25 cellular contexts compared by ENCODE assay signal in the genomic region with DNA sequence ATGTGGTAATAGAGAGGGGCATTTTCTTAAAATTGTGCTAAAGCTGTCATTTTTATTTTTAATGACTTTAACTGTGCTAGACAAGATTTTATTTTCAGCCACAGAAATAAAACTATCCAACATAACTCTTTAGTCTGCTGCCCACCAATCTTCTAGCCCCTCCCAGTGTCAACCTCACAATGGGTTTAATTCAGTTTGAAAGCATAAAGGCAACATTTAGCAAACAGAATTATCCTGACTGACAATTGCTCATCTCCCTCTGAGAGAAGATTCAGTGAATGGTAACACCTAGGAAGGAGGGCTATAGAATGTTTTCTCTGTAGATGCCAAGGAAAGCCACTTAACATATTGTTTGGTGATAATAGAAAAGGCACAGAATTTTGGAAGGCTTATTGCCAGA. TPM values are rescaled to one million over a fixed set of nuclear protein-coding genes. Genes with fewer than 3 reads are reported as not detected.
"Had no signal": no experiment of that assay in that cellular context is flagged by ENCODE, and none has a peak within 500 bp of the region (broad histone marks: within the 10 kb centered on the region; RNA-seq: fewer than 3 reads in every experiment).

No MANE protein-coding gene starts in this region.

- H3K36me3 Mint-ChIP-seq: stimulated activated effector memory CD8-positive, alpha-beta T cell treated with anti-CD3 and anti-CD28 coated beads, Interleukin-12 subunit alpha, Interleukin-12 subunit beta, amount 100 ng/mL, for 72 hours had no signal

- H3K9me3 Mint-ChIP-seq: activated naive CD4-positive, alpha-beta T cell treated with anti-CD3 and anti-CD28 coated beads for 36 hours; activated naive CD8-positive, alpha-beta T cell treated with anti-CD3 and anti-CD28 coated beads for 36 hours; nephron; stimulated activated effector memory CD8-positive, alpha-beta T cell treated with anti-CD3 and anti-CD28 coated beads, Interleukin-12 subunit alpha, Interleukin-12 subunit beta, amount 100 ng/mL, for 72 hours; stimulated activated naive CD8-positive, alpha-beta T cell treated with anti-CD3 and anti-CD28 coated beads, Interleukin-15, Interleukin-2, amounts not matched to agents 100 ng/mL and 50 ng/mL, for 24 hours had no signal

- H3K27me3 Mint-ChIP-seq: activated CD4-positive, alpha-beta T cell treated with anti-CD3 and anti-CD28 coated beads for 36 hours; activated naive CD8-positive, alpha-beta T cell treated with anti-CD3 and anti-CD28 coated beads for 36 hours; stimulated activated naive CD8-positive, alpha-beta T cell treated with anti-CD3 and anti-CD28 coated beads, Interleukin-15, Interleukin-2, amounts not matched to agents 100 ng/mL and 50 ng/mL, for 24 hours had no signal

- H3K4me3 Mint-ChIP-seq: activated CD4-positive, alpha-beta T cell treated with anti-CD3 and anti-CD28 coated beads for 36 hours; activated naive CD4-positive, alpha-beta T cell treated with anti-CD3 and anti-CD28 coated beads for 36 hours; activated naive CD8-positive, alpha-beta T cell treated with anti-CD3 and anti-CD28 coated beads for 36 hours; nephron; stimulated activated effector memory CD8-positive, alpha-beta T cell treated with anti-CD3 and anti-CD28 coated beads, Interleukin-12 subunit alpha, Interleukin-12 subunit beta, amount 100 ng/mL, for 72 hours; stimulated activated naive CD8-positive, alpha-beta T cell treated with anti-CD3 and anti-CD28 coated beads, Interleukin-15, Interleukin-2, amounts not matched to agents 100 ng/mL and 50 ng/mL, for 24 hours had no signal

- H3K27ac Mint-ChIP-seq: activated CD4-positive, alpha-beta T cell treated with anti-CD3 and anti-CD28 coated beads for 36 hours; activated naive CD4-positive, alpha-beta T cell treated with anti-CD3 and anti-CD28 coated beads for 36 hours; activated naive CD8-positive, alpha-beta T cell treated with anti-CD3 and anti-CD28 coated beads for 36 hours; nephron; stimulated activated effector memory CD8-positive, alpha-beta T cell treated with anti-CD3 and anti-CD28 coated beads, Interleukin-12 subunit alpha, Interleukin-12 subunit beta, amount 100 ng/mL, for 72 hours; stimulated activated naive CD8-positive, alpha-beta T cell treated with anti-CD3 and anti-CD28 coated beads, Interleukin-15, Interleukin-2, amounts not matched to agents 100 ng/mL and 50 ng/mL, for 24 hours had no signal

- DNase-seq: activated CD4-positive, alpha-beta T cell treated with anti-CD3 and anti-CD28 coated beads for 36 hours; activated CD4-positive, alpha-beta T cell treated with anti-CD3 and anti-CD28 coated beads, Interleukin-2, amount 50 U/mL, for 4 hours; activated CD4-positive, CD25-positive, alpha-beta regulatory T cell; activated CD8-positive, alpha-beta memory T cell treated with anti-CD3 and anti-CD28 coated beads for 24 hours; activated effector memory CD4-positive, alpha-beta T cell treated with Interleukin-2 at 50 U/mL for 16 hours; activated naive CD4-positive, alpha-beta T cell treated with anti-CD3 and anti-CD28 coated beads for 36 hours; activated naive CD8-positive, alpha-beta T cell treated with anti-CD3 and anti-CD28 coated beads for 36 hours; adrenal gland; brain microvascular endothelial cell; foreskin keratinocyte; left ventricle myocardium inferior; sigmoid colon; small intestine; stimulated activated CD4-positive, alpha-beta T cell treated with anti-CD3 and anti-CD28 coated beads, Interleukin-4, amount 100 ng/mL, for 24 hours; tibial artery; upper lobe of right lung had no signal

- H3K27ac ChIP-seq: adrenal gland, brain microvascular endothelial cell, esophagus muscularis mucosa, foreskin keratinocyte, left ventricle myocardium inferior, prostate gland, sigmoid colon, tibial artery, upper lobe of right lung had no signal

- ATAC-seq: activated CD4-positive, alpha-beta T cell treated with anti-CD3 and anti-CD28 coated beads for 36 hours; foreskin keratinocyte; stimulated activated effector memory CD8-positive, alpha-beta T cell treated with anti-CD3 and anti-CD28 coated beads, Interleukin-12 subunit alpha, Interleukin-12 subunit beta, amount 100 ng/mL, for 72 hours; upper lobe of right lung had no signal

- H3K4me1 Mint-ChIP-seq: nephron; stimulated activated effector memory CD8-positive, alpha-beta T cell treated with anti-CD3 and anti-CD28 coated beads, Interleukin-12 subunit alpha, Interleukin-12 subunit beta, amount 100 ng/mL, for 72 hours had no signal

RNA-seq across cellular contexts. Expression of gene ERMN, which starts 5.2 kb away (rescaled TPM):
- total RNA-seq: cardiac septum, chondrocyte, foreskin keratinocyte, left ventricle myocardium inferior, mucosa of gallbladder, osteocyte had no signal
